ENCODE assay signal across 15 cellular contexts in genomic region chr3:110650752-110651151, GRCh38.
"Had no signal": no experiment of that assay in that cellular context is flagged by ENCODE, and none has a peak within 500 bp of the region (broad histone marks: within the 10 kb centered on the region; RNA-seq: fewer than 3 reads in every experiment).

No MANE protein-coding gene starts in this region.

- DNase-seq: activated CD4-positive, alpha-beta T cell treated with anti-CD3 and anti-CD28 coated beads, Interleukin-2, amount 10 ng/mL, durations not matched to agents 7 days and 5 days; activated CD4-positive, CD25-positive, alpha-beta regulatory T cell; activated CD8-positive, alpha-beta memory T cell treated with anti-CD3 and anti-CD28 coated beads, Interleukin-2, amount 50 U/mL, for 48 hours; activated gamma-delta T cell treated with Interleukin-2 at 50 U/mL for 16 hours; activated naive CD8-positive, alpha-beta T cell treated with anti-CD3 and anti-CD28 coated beads for 36 hours; cerebellar nuclear complex; dermis blood vessel endothelial cell; effector memory CD8-positive, alpha-beta T cell; left colon; naive B cell; posterior cingulate gyrus; retina; thyroid gland had no signal

- H3K9me3 Mint-ChIP-seq: activated CD4-positive, alpha-beta T cell treated with anti-CD3 and anti-CD28 coated beads, Interleukin-2, amount 10 ng/mL, durations not matched to agents 7 days and 5 days; activated naive CD8-positive, alpha-beta T cell treated with anti-CD3 and anti-CD28 coated beads for 36 hours; effector memory CD8-positive, alpha-beta T cell; stimulated activated effector memory CD8-positive, alpha-beta T cell treated with anti-CD3 and anti-CD28 coated beads, Interleukin-12 subunit alpha, Interleukin-12 subunit beta, amount 100 ng/mL, for 72 hours; T-helper 2 cell treated with Interferon-gamma antibody and Interleukin-4, amounts not matched to agents 5 μg/mL and 100 μg/mL, for 36 hours had no signal

- H3K27me3 Mint-ChIP-seq: activated naive CD8-positive, alpha-beta T cell treated with anti-CD3 and anti-CD28 coated beads for 36 hours had no signal

- H3K4me1 Mint-ChIP-seq: activated CD4-positive, alpha-beta T cell treated with anti-CD3 and anti-CD28 coated beads, Interleukin-2, amount 10 ng/mL, durations not matched to agents 7 days and 5 days; activated naive CD8-positive, alpha-beta T cell treated with anti-CD3 and anti-CD28 coated beads for 36 hours; naive B cell; stimulated activated effector memory CD8-positive, alpha-beta T cell treated with anti-CD3 and anti-CD28 coated beads, Interleukin-12 subunit alpha, Interleukin-12 subunit beta, amount 100 ng/mL, for 72 hours had no signal

- H3K27ac Mint-ChIP-seq: activated CD4-positive, alpha-beta T cell treated with anti-CD3 and anti-CD28 coated beads, Interleukin-2, amount 10 ng/mL, durations not matched to agents 7 days and 5 days; activated naive CD8-positive, alpha-beta T cell treated with anti-CD3 and anti-CD28 coated beads for 36 hours; effector memory CD8-positive, alpha-beta T cell; naive B cell; stimulated activated effector memory CD8-positive, alpha-beta T cell treated with anti-CD3 and anti-CD28 coated beads, Interleukin-12 subunit alpha, Interleukin-12 subunit beta, amount 100 ng/mL, for 72 hours; T-helper 2 cell treated with Interferon-gamma antibody and Interleukin-4, amounts not matched to agents 5 μg/mL and 100 μg/mL, for 36 hours had no signal

- H3K4me3 Mint-ChIP-seq: activated CD4-positive, alpha-beta T cell treated with anti-CD3 and anti-CD28 coated beads, Interleukin-2, amount 10 ng/mL, durations not matched to agents 7 days and 5 days; activated naive CD8-positive, alpha-beta T cell treated with anti-CD3 and anti-CD28 coated beads for 36 hours; effector memory CD8-positive, alpha-beta T cell; naive B cell; stimulated activated effector memory CD8-positive, alpha-beta T cell treated with anti-CD3 and anti-CD28 coated beads, Interleukin-12 subunit alpha, Interleukin-12 subunit beta, amount 100 ng/mL, for 72 hours; T-helper 2 cell treated with Interferon-gamma antibody and Interleukin-4, amounts not matched to agents 5 μg/mL and 100 μg/mL, for 36 hours had no signal

- ATAC-seq: effector memory CD8-positive, alpha-beta T cell; left colon; stimulated activated effector memory CD8-positive, alpha-beta T cell treated with anti-CD3 and anti-CD28 coated beads, Interleukin-12 subunit alpha, Interleukin-12 subunit beta, amount 100 ng/mL, for 72 hours had no signal

- H3K36me3 Mint-ChIP-seq: activated naive CD8-positive, alpha-beta T cell treated with anti-CD3 and anti-CD28 coated beads for 36 hours; naive B cell; stimulated activated effector memory CD8-positive, alpha-beta T cell treated with anti-CD3 and anti-CD28 coated beads, Interleukin-12 subunit alpha, Interleukin-12 subunit beta, amount 100 ng/mL, for 72 hours had no signal
